In the genomic region with DNA sequence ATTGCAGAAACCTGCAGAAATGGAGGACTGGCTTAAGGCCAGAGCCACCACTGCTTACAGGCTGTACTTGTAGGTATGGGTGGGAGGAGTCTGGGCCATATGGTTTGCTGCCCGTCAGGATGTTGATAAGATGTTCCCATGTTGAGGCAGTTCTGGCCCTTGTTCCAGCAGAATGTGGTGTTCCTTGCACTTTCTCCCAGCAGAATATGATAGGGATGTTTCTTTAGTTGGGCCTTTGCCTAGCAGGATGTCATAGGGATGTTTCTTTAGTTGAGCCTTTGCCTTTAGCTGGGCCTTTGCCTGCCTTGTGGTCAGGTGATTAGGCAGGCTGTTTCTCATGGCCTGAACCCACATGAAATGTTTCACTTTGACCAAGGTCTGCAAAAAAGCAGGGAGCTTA, we compare ENCODE assay signal across 2 cellular contexts.
TF ChIP-seq lines count a peak whose summit lies in the region.

No MANE protein-coding gene starts in this region.

TF ChIP-seq in WTC11, 78 proteins besides CTCF, POLR2A, EP300 and RAD21 (continued from another document):
- no peak for TF ChIP-seq JUN (CRISPR knock-in tag; IDR thresholded peaks at IDR 0.05)
- TF ChIP-seq, protein P1, sequence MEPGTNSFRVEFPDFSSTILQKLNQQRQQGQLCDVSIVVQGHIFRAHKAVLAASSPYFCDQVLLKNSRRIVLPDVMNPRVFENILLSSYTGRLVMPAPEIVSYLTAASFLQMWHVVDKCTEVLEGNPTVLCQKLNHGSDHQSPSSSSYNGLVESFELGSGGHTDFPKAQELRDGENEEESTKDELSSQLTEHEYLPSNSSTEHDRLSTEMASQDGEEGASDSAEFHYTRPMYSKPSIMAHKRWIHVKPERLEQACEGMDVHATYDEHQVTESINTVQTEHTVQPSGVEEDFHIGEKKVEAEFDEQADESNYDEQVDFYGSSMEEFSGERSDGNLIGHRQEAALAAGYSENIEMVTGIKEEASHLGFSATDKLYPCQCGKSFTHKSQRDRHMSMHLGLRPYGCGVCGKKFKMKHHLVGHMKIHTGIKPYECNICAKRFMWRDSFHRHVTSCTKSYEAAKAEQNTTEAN (CRISPR knock-in tag; IDR thresholded peaks at IDR 0.05), result no peak
- no peak for TF ChIP-seq CREM (CRISPR knock-in tag; IDR thresholded peaks at IDR 0.05)
- no peak for TF ChIP-seq ATF1 (CRISPR knock-in tag; IDR thresholded peaks at IDR 0.05)
- no peak for TF ChIP-seq ZNF281 (CRISPR knock-in tag; IDR thresholded peaks at IDR 0.05)
- TF ChIP-seq ZNF121 (CRISPR knock-in tag; IDR thresholded peaks at IDR 0.05), result no peak
- TF ChIP-seq, protein P2, sequence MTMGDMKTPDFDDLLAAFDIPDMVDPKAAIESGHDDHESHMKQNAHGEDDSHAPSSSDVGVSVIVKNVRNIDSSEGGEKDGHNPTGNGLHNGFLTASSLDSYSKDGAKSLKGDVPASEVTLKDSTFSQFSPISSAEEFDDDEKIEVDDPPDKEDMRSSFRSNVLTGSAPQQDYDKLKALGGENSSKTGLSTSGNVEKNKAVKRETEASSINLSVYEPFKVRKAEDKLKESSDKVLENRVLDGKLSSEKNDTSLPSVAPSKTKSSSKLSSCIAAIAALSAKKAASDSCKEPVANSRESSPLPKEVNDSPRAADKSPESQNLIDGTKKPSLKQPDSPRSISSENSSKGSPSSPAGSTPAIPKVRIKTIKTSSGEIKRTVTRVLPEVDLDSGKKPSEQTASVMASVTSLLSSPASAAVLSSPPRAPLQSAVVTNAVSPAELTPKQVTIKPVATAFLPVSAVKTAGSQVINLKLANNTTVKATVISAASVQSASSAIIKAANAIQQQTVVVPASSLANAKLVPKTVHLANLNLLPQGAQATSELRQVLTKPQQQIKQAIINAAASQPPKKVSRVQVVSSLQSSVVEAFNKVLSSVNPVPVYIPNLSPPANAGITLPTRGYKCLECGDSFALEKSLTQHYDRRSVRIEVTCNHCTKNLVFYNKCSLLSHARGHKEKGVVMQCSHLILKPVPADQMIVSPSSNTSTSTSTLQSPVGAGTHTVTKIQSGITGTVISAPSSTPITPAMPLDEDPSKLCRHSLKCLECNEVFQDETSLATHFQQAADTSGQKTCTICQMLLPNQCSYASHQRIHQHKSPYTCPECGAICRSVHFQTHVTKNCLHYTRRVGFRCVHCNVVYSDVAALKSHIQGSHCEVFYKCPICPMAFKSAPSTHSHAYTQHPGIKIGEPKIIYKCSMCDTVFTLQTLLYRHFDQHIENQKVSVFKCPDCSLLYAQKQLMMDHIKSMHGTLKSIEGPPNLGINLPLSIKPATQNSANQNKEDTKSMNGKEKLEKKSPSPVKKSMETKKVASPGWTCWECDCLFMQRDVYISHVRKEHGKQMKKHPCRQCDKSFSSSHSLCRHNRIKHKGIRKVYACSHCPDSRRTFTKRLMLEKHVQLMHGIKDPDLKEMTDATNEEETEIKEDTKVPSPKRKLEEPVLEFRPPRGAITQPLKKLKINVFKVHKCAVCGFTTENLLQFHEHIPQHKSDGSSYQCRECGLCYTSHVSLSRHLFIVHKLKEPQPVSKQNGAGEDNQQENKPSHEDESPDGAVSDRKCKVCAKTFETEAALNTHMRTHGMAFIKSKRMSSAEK (CRISPR knock-in tag; IDR thresholded peaks at IDR 0.05; ENCODE audit: borderline replicate concordance), result no peak
- TF ChIP-seq, protein P3, sequence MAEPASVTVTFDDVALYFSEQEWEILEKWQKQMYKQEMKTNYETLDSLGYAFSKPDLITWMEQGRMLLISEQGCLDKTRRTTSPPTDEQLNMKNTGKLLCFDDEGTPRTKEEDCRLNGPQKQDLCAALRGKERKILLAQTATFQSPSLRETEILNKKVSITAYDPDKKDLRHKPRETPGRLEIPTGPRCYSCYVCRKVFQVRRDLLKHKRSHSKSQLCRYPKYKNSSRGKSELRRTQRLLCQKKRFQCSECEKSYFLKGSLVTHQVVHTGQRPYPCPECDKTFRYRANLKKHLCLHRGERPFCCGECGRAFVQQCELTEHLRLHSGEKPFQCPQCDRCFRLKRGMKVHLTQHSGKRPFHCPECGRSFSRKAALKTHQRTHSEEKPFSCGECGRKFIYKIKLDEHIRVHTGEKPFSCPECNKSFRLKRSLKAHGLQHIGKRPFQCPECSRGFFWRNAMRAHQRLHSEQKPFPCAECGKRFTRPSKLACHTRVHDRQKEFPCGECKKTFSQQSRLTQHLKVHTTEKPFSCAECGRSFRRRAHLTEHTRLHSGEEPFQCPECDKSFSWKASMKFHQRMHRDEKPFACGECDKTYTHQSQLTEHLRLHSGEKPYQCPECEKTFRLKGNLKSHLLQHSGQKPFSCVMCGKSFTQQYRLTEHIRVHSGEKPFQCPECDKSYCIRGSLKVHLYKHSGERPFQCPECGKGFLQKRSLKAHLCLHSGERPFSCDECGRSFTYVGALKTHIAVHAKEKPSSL (CRISPR knock-in tag; conservative IDR thresholded peaks at IDR 0.05), result no peak
- no peak for TF ChIP-seq CREB1 (CRISPR knock-in tag; IDR thresholded peaks at IDR 0.05)
- TF ChIP-seq, protein P4, sequence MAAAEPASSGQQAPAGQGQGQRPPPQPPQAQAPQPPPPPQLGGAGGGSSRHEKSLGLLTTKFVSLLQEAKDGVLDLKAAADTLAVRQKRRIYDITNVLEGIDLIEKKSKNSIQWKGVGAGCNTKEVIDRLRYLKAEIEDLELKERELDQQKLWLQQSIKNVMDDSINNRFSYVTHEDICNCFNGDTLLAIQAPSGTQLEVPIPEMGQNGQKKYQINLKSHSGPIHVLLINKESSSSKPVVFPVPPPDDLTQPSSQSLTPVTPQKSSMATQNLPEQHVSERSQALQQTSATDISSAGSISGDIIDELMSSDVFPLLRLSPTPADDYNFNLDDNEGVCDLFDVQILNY (CRISPR knock-in tag; IDR thresholded peaks at IDR 0.05), result no peak

TF ChIP-seq in H1, 55 proteins besides CTCF, POLR2A, EP300 and RAD21:
- TF ChIP-seq RNF2 (IDR thresholded peaks at IDR 0.05; ENCODE audit: borderline replicate concordance, low read depth, low read length, missing control alignments, poor library complexity, severe bottlenecking), result no peak
- TF ChIP-seq SP1 (IDR thresholded peaks at IDR 0.05; ENCODE audit: low read depth, low read length), result no peak
- no peak for TF ChIP-seq RBBP5 (IDR thresholded peaks at IDR 0.05; ENCODE audit: borderline replicate concordance, low read depth, low read length)
- TF ChIP-seq SP2 (IDR thresholded peaks at IDR 0.05; ENCODE audit: low read length), result no peak
- no peak for TF ChIP-seq SIN3A (conservative IDR thresholded peaks at IDR 0.05 in 1 of 2, IDR thresholded peaks at IDR 0.05 in 1 of 2; ENCODE audit: low read depth in 1 of 2, low read length in 2 of 2)
- no peak for TF ChIP-seq KDM5A (IDR thresholded peaks at IDR 0.05; ENCODE audit: low read length)
- TF ChIP-seq PHF8 (conservative IDR thresholded peaks at IDR 0.05; ENCODE audit: low read depth, low read length), result no peak
- TF ChIP-seq SIRT6 (IDR thresholded peaks at IDR 0.05; ENCODE audit: low read length), result no peak
- no peak for TF ChIP-seq NANOG (IDR thresholded peaks at IDR 0.05; ENCODE audit: insufficient read depth, low read depth, low read length, poor library complexity, severe bottlenecking)
- TF ChIP-seq USF2 (IDR thresholded peaks at IDR 0.05; ENCODE audit: low read length), result no peak
- no peak for TF ChIP-seq JUND (IDR thresholded peaks at IDR 0.05; ENCODE audit: low read length)
- no peak for TF ChIP-seq CHD2 (IDR thresholded peaks at IDR 0.05; ENCODE audit: low read length)
- TF ChIP-seq, protein P5, sequence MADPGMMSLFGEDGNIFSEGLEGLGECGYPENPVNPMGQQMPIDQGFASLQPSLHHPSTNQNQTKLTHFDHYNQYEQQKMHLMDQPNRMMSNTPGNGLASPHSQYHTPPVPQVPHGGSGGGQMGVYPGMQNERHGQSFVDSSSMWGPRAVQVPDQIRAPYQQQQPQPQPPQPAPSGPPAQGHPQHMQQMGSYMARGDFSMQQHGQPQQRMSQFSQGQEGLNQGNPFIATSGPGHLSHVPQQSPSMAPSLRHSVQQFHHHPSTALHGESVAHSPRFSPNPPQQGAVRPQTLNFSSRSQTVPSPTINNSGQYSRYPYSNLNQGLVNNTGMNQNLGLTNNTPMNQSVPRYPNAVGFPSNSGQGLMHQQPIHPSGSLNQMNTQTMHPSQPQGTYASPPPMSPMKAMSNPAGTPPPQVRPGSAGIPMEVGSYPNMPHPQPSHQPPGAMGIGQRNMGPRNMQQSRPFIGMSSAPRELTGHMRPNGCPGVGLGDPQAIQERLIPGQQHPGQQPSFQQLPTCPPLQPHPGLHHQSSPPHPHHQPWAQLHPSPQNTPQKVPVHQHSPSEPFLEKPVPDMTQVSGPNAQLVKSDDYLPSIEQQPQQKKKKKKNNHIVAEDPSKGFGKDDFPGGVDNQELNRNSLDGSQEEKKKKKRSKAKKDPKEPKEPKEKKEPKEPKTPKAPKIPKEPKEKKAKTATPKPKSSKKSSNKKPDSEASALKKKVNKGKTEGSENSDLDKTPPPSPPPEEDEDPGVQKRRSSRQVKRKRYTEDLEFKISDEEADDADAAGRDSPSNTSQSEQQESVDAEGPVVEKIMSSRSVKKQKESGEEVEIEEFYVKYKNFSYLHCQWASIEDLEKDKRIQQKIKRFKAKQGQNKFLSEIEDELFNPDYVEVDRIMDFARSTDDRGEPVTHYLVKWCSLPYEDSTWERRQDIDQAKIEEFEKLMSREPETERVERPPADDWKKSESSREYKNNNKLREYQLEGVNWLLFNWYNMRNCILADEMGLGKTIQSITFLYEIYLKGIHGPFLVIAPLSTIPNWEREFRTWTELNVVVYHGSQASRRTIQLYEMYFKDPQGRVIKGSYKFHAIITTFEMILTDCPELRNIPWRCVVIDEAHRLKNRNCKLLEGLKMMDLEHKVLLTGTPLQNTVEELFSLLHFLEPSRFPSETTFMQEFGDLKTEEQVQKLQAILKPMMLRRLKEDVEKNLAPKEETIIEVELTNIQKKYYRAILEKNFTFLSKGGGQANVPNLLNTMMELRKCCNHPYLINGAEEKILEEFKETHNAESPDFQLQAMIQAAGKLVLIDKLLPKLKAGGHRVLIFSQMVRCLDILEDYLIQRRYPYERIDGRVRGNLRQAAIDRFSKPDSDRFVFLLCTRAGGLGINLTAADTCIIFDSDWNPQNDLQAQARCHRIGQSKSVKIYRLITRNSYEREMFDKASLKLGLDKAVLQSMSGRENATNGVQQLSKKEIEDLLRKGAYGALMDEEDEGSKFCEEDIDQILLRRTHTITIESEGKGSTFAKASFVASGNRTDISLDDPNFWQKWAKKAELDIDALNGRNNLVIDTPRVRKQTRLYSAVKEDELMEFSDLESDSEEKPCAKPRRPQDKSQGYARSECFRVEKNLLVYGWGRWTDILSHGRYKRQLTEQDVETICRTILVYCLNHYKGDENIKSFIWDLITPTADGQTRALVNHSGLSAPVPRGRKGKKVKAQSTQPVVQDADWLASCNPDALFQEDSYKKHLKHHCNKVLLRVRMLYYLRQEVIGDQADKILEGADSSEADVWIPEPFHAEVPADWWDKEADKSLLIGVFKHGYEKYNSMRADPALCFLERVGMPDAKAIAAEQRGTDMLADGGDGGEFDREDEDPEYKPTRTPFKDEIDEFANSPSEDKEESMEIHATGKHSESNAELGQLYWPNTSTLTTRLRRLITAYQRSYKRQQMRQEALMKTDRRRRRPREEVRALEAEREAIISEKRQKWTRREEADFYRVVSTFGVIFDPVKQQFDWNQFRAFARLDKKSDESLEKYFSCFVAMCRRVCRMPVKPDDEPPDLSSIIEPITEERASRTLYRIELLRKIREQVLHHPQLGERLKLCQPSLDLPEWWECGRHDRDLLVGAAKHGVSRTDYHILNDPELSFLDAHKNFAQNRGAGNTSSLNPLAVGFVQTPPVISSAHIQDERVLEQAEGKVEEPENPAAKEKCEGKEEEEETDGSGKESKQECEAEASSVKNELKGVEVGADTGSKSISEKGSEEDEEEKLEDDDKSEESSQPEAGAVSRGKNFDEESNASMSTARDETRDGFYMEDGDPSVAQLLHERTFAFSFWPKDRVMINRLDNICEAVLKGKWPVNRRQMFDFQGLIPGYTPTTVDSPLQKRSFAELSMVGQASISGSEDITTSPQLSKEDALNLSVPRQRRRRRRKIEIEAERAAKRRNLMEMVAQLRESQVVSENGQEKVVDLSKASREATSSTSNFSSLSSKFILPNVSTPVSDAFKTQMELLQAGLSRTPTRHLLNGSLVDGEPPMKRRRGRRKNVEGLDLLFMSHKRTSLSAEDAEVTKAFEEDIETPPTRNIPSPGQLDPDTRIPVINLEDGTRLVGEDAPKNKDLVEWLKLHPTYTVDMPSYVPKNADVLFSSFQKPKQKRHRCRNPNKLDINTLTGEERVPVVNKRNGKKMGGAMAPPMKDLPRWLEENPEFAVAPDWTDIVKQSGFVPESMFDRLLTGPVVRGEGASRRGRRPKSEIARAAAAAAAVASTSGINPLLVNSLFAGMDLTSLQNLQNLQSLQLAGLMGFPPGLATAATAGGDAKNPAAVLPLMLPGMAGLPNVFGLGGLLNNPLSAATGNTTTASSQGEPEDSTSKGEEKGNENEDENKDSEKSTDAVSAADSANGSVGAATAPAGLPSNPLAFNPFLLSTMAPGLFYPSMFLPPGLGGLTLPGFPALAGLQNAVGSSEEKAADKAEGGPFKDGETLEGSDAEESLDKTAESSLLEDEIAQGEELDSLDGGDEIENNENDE (IDR thresholded peaks at IDR 0.05; ENCODE audit: insufficient replicate concordance, low read length), result no peak
- TF ChIP-seq RXRA (IDR thresholded peaks at IDR 0.05; ENCODE audit: insufficient read depth, low read depth, low read length), result no peak
- TF ChIP-seq KDM4A (IDR thresholded peaks at IDR 0.05; ENCODE audit: low read depth, low read length, severe bottlenecking), result no peak
- no peak for TF ChIP-seq CREB1 (IDR thresholded peaks at IDR 0.05)
- no peak for TF ChIP-seq TBP (IDR thresholded peaks at IDR 0.05; ENCODE audit: low read depth, low read length)
- TF ChIP-seq NRF1 (IDR thresholded peaks at IDR 0.05; ENCODE audit: low read depth, low read length), result no peak
- no peak for TF ChIP-seq ATF3 (IDR thresholded peaks at IDR 0.05; ENCODE audit: insufficient read depth, low read depth, low read length)
- TF ChIP-seq EZH2 (IDR thresholded peaks at IDR 0.05; ENCODE audit: low read depth, low read length, severe bottlenecking), result no peak
